ENCODE assay signal across 23 cellular contexts in the genomic region with DNA sequence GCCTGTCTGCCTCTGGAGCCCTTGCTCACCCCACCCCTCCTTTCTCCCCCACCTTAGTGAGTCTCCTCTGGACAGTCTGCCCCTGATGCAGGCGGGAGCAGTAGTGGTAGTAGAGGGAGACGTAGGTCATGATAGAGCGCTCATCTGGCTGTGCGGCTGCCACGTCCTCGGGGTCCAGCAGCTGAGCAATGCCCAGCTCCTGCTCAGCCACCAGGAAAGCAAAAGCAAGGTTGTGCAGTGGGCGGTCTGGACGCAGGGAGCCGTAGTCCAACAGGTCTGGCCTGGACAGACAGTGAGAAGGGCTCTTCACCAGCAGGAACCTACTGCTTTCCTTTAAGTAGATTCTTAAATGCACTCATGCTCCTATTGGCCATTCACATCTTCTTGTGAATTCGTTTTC.
"Had no signal": no experiment of that assay in that cellular context is flagged by ENCODE, and none has a peak within 500 bp of the region (broad histone marks: within the 10 kb centered on the region; RNA-seq: fewer than 3 reads in every experiment).

No MANE protein-coding gene starts in this region.

- H3K27ac ChIP-seq: cardiac muscle cell, colonic mucosa, heart right ventricle, psoas muscle, right lobe of liver, stomach had no signal

- ATAC-seq: heart right ventricle; left cardiac atrium; left ventricle myocardium superior; naive thymus-derived CD4-positive, alpha-beta T cell; psoas muscle; right lobe of liver had no signal

- H3K27ac Mint-ChIP-seq: endodermal cell had no signal

- H3K4me3 ChIP-seq: cardiac muscle cell, colonic mucosa, heart right ventricle, lung, psoas muscle, right lobe of liver, stomach had no signal

- H3K9me3 Mint-ChIP-seq: endodermal cell; naive thymus-derived CD4-positive, alpha-beta T cell; neural crest cell had no signal

- H3K4me3 Mint-ChIP-seq: endodermal cell, neural crest cell had no signal

- H3K4me1 ChIP-seq: colonic mucosa had no signal

- DNase-seq: cerebellar nuclear complex; colonic mucosa; dermis blood vessel endothelial cell; endodermal cell; erythroblast; heart right ventricle; kidney; left cardiac atrium; left ventricle myocardium superior; mesendoderm; naive thymus-derived CD4-positive, alpha-beta T cell; psoas muscle; retina; right lobe of liver; stimulated activated CD4-positive, alpha-beta T cell treated with anti-CD3 and anti-CD28 coated beads, Interleukin-15, amount 100 ng/mL, for 24 hours; stimulated activated CD4-positive, alpha-beta T cell treated with anti-CD3 and anti-CD28 coated beads, Interleukin-1b, Interleukin-23, amount 100 ng/mL, for 48 hours; stimulated activated CD4-positive, alpha-beta T cell treated with anti-CD3 and anti-CD28 coated beads, Interleukin-4, amount 100 ng/mL, for 24 hours; stimulated activated naive CD4-positive, alpha-beta T cell; stomach; trophoblast cell had no signal

- H3K27me3 ChIP-seq: colonic mucosa, right lobe of liver had no signal

- H3K9me3 ChIP-seq: colonic mucosa, heart right ventricle, psoas muscle, right lobe of liver, stomach had no signal

- H3K36me3 ChIP-seq: cardiac muscle cell, colonic mucosa, heart right ventricle, right lobe of liver, stomach had no signal

- H3K36me3 Mint-ChIP-seq: naive thymus-derived CD4-positive, alpha-beta T cell had no signal
